20 cellular contexts compared by ENCODE assay signal in the genomic region with DNA sequence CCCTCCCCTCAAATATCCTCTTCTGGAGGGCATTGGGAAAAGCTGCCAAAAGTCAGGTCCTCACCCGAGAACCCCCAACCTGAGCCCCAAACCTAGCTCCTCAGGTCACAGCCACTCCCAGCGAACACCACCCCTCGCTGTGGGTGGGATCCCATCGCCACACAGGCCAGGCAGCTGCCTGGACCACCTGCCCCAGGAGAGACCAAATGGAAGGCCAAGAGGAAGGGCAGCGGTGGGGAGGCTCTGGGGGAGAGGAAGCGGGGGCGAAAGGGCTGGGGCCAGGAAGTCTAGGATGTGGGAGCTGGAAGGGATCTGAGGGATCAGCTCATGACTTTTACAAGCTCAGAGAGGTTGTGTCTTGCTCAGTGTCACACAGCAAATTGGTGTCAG. TPM values are rescaled to one million over a fixed set of nuclear protein-coding genes. Genes with fewer than 3 reads are reported as not detected.
"Had no signal": no experiment of that assay in that cellular context is flagged by ENCODE, and none has a peak within 500 bp of the region (broad histone marks: within the 10 kb centered on the region; RNA-seq: fewer than 3 reads in every experiment).

No MANE protein-coding gene starts in this region.

- H3K27ac ChIP-seq: epithelial cell of prostate, esophagus squamous epithelium, gastroesophageal sphincter, neutrophil, right atrium auricular region, tibial artery, upper lobe of right lung had no signal

- H3K36me3 ChIP-seq: esophagus squamous epithelium, gastroesophageal sphincter, neutrophil, right atrium auricular region, tibial artery, upper lobe of right lung had no signal

- H3K9me3 Mint-ChIP-seq: dendritic cell treated with granulocyte-macrophage colony-stimulating factor and Interleukin-4, amounts not matched to agents 40 ng/mL and 50 ng/mL, for 4 days; effector memory CD8-positive, alpha-beta T cell; naive B cell; nephron progenitor cell had no signal

- H3K4me3 ChIP-seq: esophagus squamous epithelium, gastroesophageal sphincter, right atrium auricular region, smooth muscle cell, tibial artery, upper lobe of right lung had no signal

- H3K4me1 Mint-ChIP-seq: naive B cell had no signal

- H3K27ac Mint-ChIP-seq: dendritic cell treated with granulocyte-macrophage colony-stimulating factor and Interleukin-4, amounts not matched to agents 40 ng/mL and 50 ng/mL, for 4 days; effector memory CD8-positive, alpha-beta T cell; naive B cell had no signal

- FAIRE-seq: colon had no signal

- H3K4me3 Mint-ChIP-seq: dendritic cell treated with granulocyte-macrophage colony-stimulating factor and Interleukin-4, amounts not matched to agents 40 ng/mL and 50 ng/mL, for 4 days; effector memory CD8-positive, alpha-beta T cell; naive B cell had no signal

- H3K9me3 ChIP-seq: esophagus squamous epithelium, gastroesophageal sphincter, neutrophil, right atrium auricular region, tibial artery, upper lobe of right lung had no signal

- DNase-seq: effector memory CD8-positive, alpha-beta T cell; esophagus squamous epithelium; glutamatergic neuron; mammary epithelial cell; naive B cell; nephron progenitor cell; stimulated activated CD4-positive, alpha-beta T cell treated with anti-CD3 and anti-CD28 coated beads, Interleukin-2, amount 100 ng/mL, for 48 hours; stimulated activated naive CD4-positive, alpha-beta T cell treated with Interleukin-2 at 50 U/mL for 16 hours; tibial artery; upper lobe of right lung had no signal

- H3K4me1 ChIP-seq: right atrium auricular region, upper lobe of right lung had no signal

- H3K27me3 ChIP-seq: neutrophil, right atrium auricular region, tibial artery, upper lobe of right lung had no signal

- H3K36me3 Mint-ChIP-seq: naive B cell had no signal

- H3K4me2 ChIP-seq: smooth muscle cell had no signal

- ATAC-seq: effector memory CD8-positive, alpha-beta T cell; gastroesophageal sphincter; left lobe of liver had no signal

RNA-seq across cellular contexts. Expression of gene MEIOC, which starts 51.2 kb away (rescaled TPM):
- total RNA-seq: left lobe of liver, mucosa of gallbladder, osteoblast, smooth muscle cell, upper lobe of right lung had no signal
- polyA plus RNA-seq: smooth muscle cell had no signal
